41 cellular contexts compared by ENCODE assay signal in the genomic region with DNA sequence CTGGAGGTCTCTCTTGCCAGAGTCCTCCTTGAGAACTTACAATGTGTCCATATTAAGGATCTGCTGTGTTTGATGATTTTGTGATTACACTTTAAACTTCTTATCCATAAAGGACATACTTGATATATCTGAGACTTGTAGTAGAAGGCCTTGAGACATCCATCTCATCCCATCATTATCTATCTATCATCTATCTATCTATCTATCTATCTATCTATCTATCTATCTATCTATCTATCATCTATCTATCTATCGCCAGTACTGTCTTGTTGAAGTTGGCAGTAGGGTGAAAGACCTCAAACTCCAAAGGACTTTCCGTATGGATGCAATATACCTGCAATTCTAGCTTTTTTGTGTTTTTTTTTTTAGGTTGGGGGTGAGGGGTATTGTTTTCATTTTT. TPM values are rescaled to one million over a fixed set of nuclear protein-coding genes. Genes with fewer than 3 reads are reported as not detected.
"Had no signal": no experiment of that assay in that cellular context is flagged by ENCODE, and none has a peak within 500 bp of the region (broad histone marks: within the 10 kb centered on the region; RNA-seq: fewer than 3 reads in every experiment).

No MANE protein-coding gene starts in this region.

- FAIRE-seq: astrocyte, bronchial epithelial cell had no signal

- H3K4me3 Mint-ChIP-seq: activated naive CD4-positive, alpha-beta T cell treated with anti-CD3 and anti-CD28 coated beads for 36 hours; activated naive CD4-positive, alpha-beta T cell treated with anti-CD3 and anti-CD28 coated beads, Interleukin-2, amount 10 ng/mL, durations not matched to agents 7 days and 5 days; activated naive CD4-positive, alpha-beta T cell treated with anti-CD3 and anti-CD28 coated beads, Interleukin-2, amount 50 U/mL, for 24 hours; activated naive CD8-positive, alpha-beta T cell; activated naive CD8-positive, alpha-beta T cell treated with anti-CD3 and anti-CD28 coated beads for 36 hours; activated naive CD8-positive, alpha-beta T cell treated with anti-CD3 and anti-CD28 coated beads, Interleukin-2, amount 10 ng/mL, durations not matched to agents 7 days and 5 days; activated naive CD8-positive, alpha-beta T cell treated with anti-CD3 and anti-CD28 coated beads, Interleukin-2, amount 50 U/mL, for 24 hours; activated T-cell treated with anti-CD3 and anti-CD28 coated beads, Interleukin-2, amount 50 U/mL, for 24 hours; activated T-cell treated with anti-CD3 and anti-CD28 coated beads, Interleukin-2, amount 50 U/mL, for 4 hours; activated T-cell treated with anti-CD3 and anti-CD28 coated beads, Interleukin-2, amount 50 U/mL, for 72 hours; activated T-helper 1 cell treated with anti-CD3 and anti-CD28 coated beads, Interleukin-12 subunit alpha, Interleukin-12 subunit beta, Interleukin-2, Interleukin-4 antibody, amounts not matched to agents 30 ng/mL and 10 ng/mL and 1 ng/mL, durations not matched to agents 14 hours and 24 hours and 36 hours; activated T-helper 17 cell treated with anti-CD3 and anti-CD28 coated beads, Interleukin-2, amount 50 U/mL, for 72 hours; brain; central memory CD8-positive, alpha-beta T cell had no signal

- DNase-seq: activated effector memory CD4-positive, alpha-beta T cell treated with anti-CD3 and anti-CD28 coated beads, Interleukin-2, amount 50 U/mL, for 16 hours; activated effector memory CD4-positive, alpha-beta T cell treated with Interleukin-2 at 50 U/mL for 16 hours; activated gamma-delta T cell; activated gamma-delta T cell treated with Interleukin-2 at 50 U/mL for 16 hours; activated naive CD4-positive, alpha-beta T cell; activated naive CD4-positive, alpha-beta T cell treated with anti-CD3 and anti-CD28 coated beads for 36 hours; activated naive CD4-positive, alpha-beta T cell treated with anti-CD3 and anti-CD28 coated beads, Interleukin-2, amount 10 ng/mL, durations not matched to agents 7 days and 5 days; activated naive CD4-positive, alpha-beta T cell treated with anti-CD3 and anti-CD28 coated beads, Interleukin-2, amount 50 U/mL, for 16 hours; activated naive CD4-positive, alpha-beta T cell treated with Interleukin-2 at 50 U/mL for 16 hours; activated naive CD8-positive, alpha-beta T cell treated with anti-CD3 and anti-CD28 coated beads for 36 hours; activated naive CD8-positive, alpha-beta T cell treated with anti-CD3 and anti-CD28 coated beads, Interleukin-2, amount 10 ng/mL, durations not matched to agents 7 days and 5 days; activated naive CD8-positive, alpha-beta T cell treated with anti-CD3 and anti-CD28 coated beads, Interleukin-2, amount 50 U/mL, for 24 hours; activated T-cell treated with anti-CD3 and anti-CD28 coated beads for 4 hours; activated T-cell treated with anti-CD3 and anti-CD28 coated beads, Interleukin-2, amount 50 U/mL, for 1 hour; activated T-cell treated with anti-CD3 and anti-CD28 coated beads, Interleukin-2, amount 50 U/mL, for 24 hours; activated T-cell treated with anti-CD3 and anti-CD28 coated beads, Interleukin-2, amount 50 U/mL, for 4 hours; activated T-cell treated with anti-CD3 and anti-CD28 coated beads, Interleukin-2, amount 50 U/mL, for 48 hours; activated T-cell treated with anti-CD3 and anti-CD28 coated beads, Interleukin-2, amount 50 U/mL, for 72 hours; adrenal gland; amniotic stem cell; amygdala; anterior cingulate cortex; aorta; body of pancreas; brain microvascular endothelial cell; caudate nucleus; central memory CD4-positive, alpha-beta T cell; cerebellar nuclear complex had no signal

- H3K4me3 ChIP-seq: adrenal gland, ascending aorta, body of pancreas, breast epithelium, cardiac muscle cell had no signal

- ATAC-seq: activated naive CD4-positive, alpha-beta T cell treated with anti-CD3 and anti-CD28 coated beads, Interleukin-2, amount 50 U/mL, for 72 hours; activated naive CD8-positive, alpha-beta T cell treated with anti-CD3 and anti-CD28 coated beads, Interleukin-2, amount 50 U/mL, for 24 hours; activated T-cell treated with anti-CD3 and anti-CD28 coated beads, Interleukin-2, amount 50 U/mL, for 4 hours; activated T-cell treated with anti-CD3 and anti-CD28 coated beads, Interleukin-2, amount 50 U/mL, for 72 hours; activated T-helper 17 cell treated with anti-CD3 and anti-CD28 coated beads, Interleukin-2, amount 50 U/mL, for 72 hours; body of pancreas had no signal

- H3K9me3 ChIP-seq: adrenal gland, ascending aorta, body of pancreas, breast epithelium had no signal

- H3K9me3 Mint-ChIP-seq: activated naive CD4-positive, alpha-beta T cell treated with anti-CD3 and anti-CD28 coated beads for 36 hours; activated naive CD4-positive, alpha-beta T cell treated with anti-CD3 and anti-CD28 coated beads, Interleukin-2, amount 10 ng/mL, durations not matched to agents 7 days and 5 days; activated naive CD4-positive, alpha-beta T cell treated with anti-CD3 and anti-CD28 coated beads, Interleukin-2, amount 50 U/mL, for 24 hours; activated naive CD4-positive, alpha-beta T cell treated with anti-CD3 and anti-CD28 coated beads, Interleukin-2, amount 50 U/mL, for 72 hours; activated naive CD8-positive, alpha-beta T cell treated with anti-CD3 and anti-CD28 coated beads for 36 hours; activated naive CD8-positive, alpha-beta T cell treated with anti-CD3 and anti-CD28 coated beads, Interleukin-2, amount 50 U/mL, for 24 hours; activated T-cell treated with anti-CD3 and anti-CD28 coated beads, Interleukin-2, amount 50 U/mL, for 24 hours; activated T-cell treated with anti-CD3 and anti-CD28 coated beads, Interleukin-2, amount 50 U/mL, for 4 hours; activated T-cell treated with anti-CD3 and anti-CD28 coated beads, Interleukin-2, amount 50 U/mL, for 72 hours; activated T-helper 1 cell treated with anti-CD3 and anti-CD28 coated beads, Interleukin-12 subunit alpha, Interleukin-12 subunit beta, Interleukin-2, Interleukin-4 antibody, amounts not matched to agents 30 ng/mL and 10 ng/mL and 1 ng/mL, durations not matched to agents 14 hours and 24 hours and 36 hours; activated T-helper 17 cell treated with anti-CD3 and anti-CD28 coated beads, Interleukin-2, amount 50 U/mL, for 72 hours; activated T-helper 2 cell treated with anti-CD3 and anti-CD28 coated beads, Interferon-gamma antibody, Interleukin-2, Interleukin-4, amounts not matched to agents 10 μg/mL and 5 μg/mL and 100 μg/mL, durations not matched to agents 14 hours and 24 hours and 36 hours; central memory CD8-positive, alpha-beta T cell had no signal

- H3K36me3 Mint-ChIP-seq: activated naive CD4-positive, alpha-beta T cell treated with anti-CD3 and anti-CD28 coated beads, Interleukin-2, amount 10 ng/mL, durations not matched to agents 7 days and 5 days; activated naive CD4-positive, alpha-beta T cell treated with anti-CD3 and anti-CD28 coated beads, Interleukin-2, amount 50 U/mL, for 72 hours; activated naive CD8-positive, alpha-beta T cell; activated naive CD8-positive, alpha-beta T cell treated with anti-CD3 and anti-CD28 coated beads for 36 hours; activated naive CD8-positive, alpha-beta T cell treated with anti-CD3 and anti-CD28 coated beads, Interleukin-2, amount 10 ng/mL, durations not matched to agents 7 days and 5 days; brain had no signal

- H3K4me1 ChIP-seq: ascending aorta, breast epithelium had no signal

- H3K4me1 Mint-ChIP-seq: activated naive CD4-positive, alpha-beta T cell treated with anti-CD3 and anti-CD28 coated beads, Interleukin-2, amount 10 ng/mL, durations not matched to agents 7 days and 5 days; brain had no signal

- H3K27ac Mint-ChIP-seq: activated naive CD4-positive, alpha-beta T cell treated with anti-CD3 and anti-CD28 coated beads for 36 hours; activated naive CD4-positive, alpha-beta T cell treated with anti-CD3 and anti-CD28 coated beads, Interleukin-2, amount 10 ng/mL, durations not matched to agents 7 days and 5 days; activated naive CD4-positive, alpha-beta T cell treated with anti-CD3 and anti-CD28 coated beads, Interleukin-2, amount 50 U/mL, for 24 hours; activated naive CD4-positive, alpha-beta T cell treated with anti-CD3 and anti-CD28 coated beads, Interleukin-2, amount 50 U/mL, for 72 hours; activated naive CD8-positive, alpha-beta T cell; activated naive CD8-positive, alpha-beta T cell treated with anti-CD3 and anti-CD28 coated beads for 36 hours; activated naive CD8-positive, alpha-beta T cell treated with anti-CD3 and anti-CD28 coated beads, Interleukin-2, amount 10 ng/mL, durations not matched to agents 7 days and 5 days; activated naive CD8-positive, alpha-beta T cell treated with anti-CD3 and anti-CD28 coated beads, Interleukin-2, amount 50 U/mL, for 24 hours; activated T-cell treated with anti-CD3 and anti-CD28 coated beads, Interleukin-2, amount 50 U/mL, for 24 hours; activated T-cell treated with anti-CD3 and anti-CD28 coated beads, Interleukin-2, amount 50 U/mL, for 72 hours; activated T-helper 1 cell treated with anti-CD3 and anti-CD28 coated beads, Interleukin-12 subunit alpha, Interleukin-12 subunit beta, Interleukin-2, Interleukin-4 antibody, amounts not matched to agents 30 ng/mL and 10 ng/mL and 1 ng/mL, durations not matched to agents 14 hours and 24 hours and 36 hours; activated T-helper 17 cell treated with anti-CD3 and anti-CD28 coated beads, Interleukin-2, amount 50 U/mL, for 72 hours; activated T-helper 2 cell treated with anti-CD3 and anti-CD28 coated beads, Interferon-gamma antibody, Interleukin-2, Interleukin-4, amounts not matched to agents 10 μg/mL and 5 μg/mL and 100 μg/mL, durations not matched to agents 14 hours and 24 hours and 36 hours; brain had no signal

- H3K27me3 ChIP-seq: adrenal gland, ascending aorta, body of pancreas, brain microvascular endothelial cell, breast epithelium, cardiac muscle cell had no signal

- H3K27ac ChIP-seq: adrenal gland, ascending aorta, brain microvascular endothelial cell, cardiac muscle cell had no signal

- H3K36me3 ChIP-seq: adrenal gland, ascending aorta, brain microvascular endothelial cell, breast epithelium, cardiac muscle cell had no signal

RNA-seq across cellular contexts. Expression of gene EHF, which starts 2.5 kb away (rescaled TPM):
- total RNA-seq: activated naive CD4-positive, alpha-beta T cell treated with anti-CD3 and anti-CD28 coated beads for 36 hours; activated naive CD4-positive, alpha-beta T cell treated with anti-CD3 and anti-CD28 coated beads, Interleukin-2, amount 50 U/mL, for 72 hours; activated naive CD8-positive, alpha-beta T cell treated with anti-CD3 and anti-CD28 coated beads for 36 hours; activated naive CD8-positive, alpha-beta T cell treated with anti-CD3 and anti-CD28 coated beads, Interleukin-2, amount 10 ng/mL, durations not matched to agents 7 days and 5 days; activated T-cell treated with anti-CD3 and anti-CD28 coated beads, Interleukin-2, amount 50 U/mL, for 72 hours; activated T-helper 1 cell treated with anti-CD3 and anti-CD28 coated beads, Interleukin-12 subunit alpha, Interleukin-12 subunit beta, Interleukin-2, Interleukin-4 antibody, amounts not matched to agents 30 ng/mL and 10 ng/mL and 1 ng/mL, durations not matched to agents 14 hours and 24 hours and 36 hours; activated T-helper 2 cell treated with anti-CD3 and anti-CD28 coated beads, Interferon-gamma antibody, Interleukin-2, Interleukin-4, amounts not matched to agents 10 μg/mL and 5 μg/mL and 100 μg/mL, durations not matched to agents 14 hours and 24 hours and 36 hours; ascending aorta; cardiac muscle cell had no signal
- polyA plus RNA-seq: cardiac muscle cell had no signal
